ENCODE assay signal across 1 cellular context in the genomic region with DNA sequence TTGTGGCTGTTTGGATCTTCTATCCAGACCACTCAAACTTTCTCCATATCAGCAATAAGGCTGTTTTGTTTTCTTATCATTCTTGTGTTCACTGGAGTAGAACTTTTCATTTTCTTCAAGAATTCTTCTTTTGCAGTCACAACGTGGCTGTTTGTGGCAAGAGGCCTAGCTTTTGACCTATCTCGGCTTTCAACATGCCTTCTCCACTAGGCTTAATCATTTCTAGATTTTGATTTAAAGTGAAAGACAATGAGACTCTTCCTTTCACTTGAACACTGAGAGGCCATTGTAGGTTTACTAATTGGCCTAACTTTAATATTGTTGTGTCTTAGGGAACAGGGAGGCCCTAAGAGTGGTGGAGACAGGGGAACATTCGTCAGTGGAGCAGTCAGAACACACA.
TF ChIP-seq lines count a peak whose summit lies in the region.

No MANE protein-coding gene starts in this region.

TF ChIP-seq in SK-N-SH, 30 proteins besides CTCF, POLR2A, EP300 and RAD21 (continued from another document):
- TF ChIP-seq, protein P1, sequence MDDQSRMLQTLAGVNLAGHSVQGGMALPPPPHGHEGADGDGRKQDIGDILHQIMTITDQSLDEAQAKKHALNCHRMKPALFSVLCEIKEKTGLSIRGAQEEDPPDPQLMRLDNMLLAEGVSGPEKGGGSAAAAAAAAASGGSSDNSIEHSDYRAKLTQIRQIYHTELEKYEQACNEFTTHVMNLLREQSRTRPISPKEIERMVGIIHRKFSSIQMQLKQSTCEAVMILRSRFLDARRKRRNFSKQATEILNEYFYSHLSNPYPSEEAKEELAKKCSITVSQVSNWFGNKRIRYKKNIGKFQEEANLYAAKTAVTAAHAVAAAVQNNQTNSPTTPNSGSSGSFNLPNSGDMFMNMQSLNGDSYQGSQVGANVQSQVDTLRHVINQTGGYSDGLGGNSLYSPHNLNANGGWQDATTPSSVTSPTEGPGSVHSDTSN (IDR thresholded peaks at IDR 0.05) = no peak
- no peak for TF ChIP-seq SIN3A (IDR thresholded peaks at IDR 0.05; ENCODE audit: borderline replicate concordance, low read depth, low read length)
- TF ChIP-seq, protein P2, sequence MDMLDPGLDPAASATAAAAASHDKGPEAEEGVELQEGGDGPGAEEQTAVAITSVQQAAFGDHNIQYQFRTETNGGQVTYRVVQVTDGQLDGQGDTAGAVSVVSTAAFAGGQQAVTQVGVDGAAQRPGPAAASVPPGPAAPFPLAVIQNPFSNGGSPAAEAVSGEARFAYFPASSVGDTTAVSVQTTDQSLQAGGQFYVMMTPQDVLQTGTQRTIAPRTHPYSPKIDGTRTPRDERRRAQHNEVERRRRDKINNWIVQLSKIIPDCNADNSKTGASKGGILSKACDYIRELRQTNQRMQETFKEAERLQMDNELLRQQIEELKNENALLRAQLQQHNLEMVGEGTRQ (IDR thresholded peaks at IDR 0.05; ENCODE audit: borderline replicate concordance, low read depth, low read length) = no peak
